Comparison of ENCODE assay signal across 26 cellular contexts in the genomic region with DNA sequence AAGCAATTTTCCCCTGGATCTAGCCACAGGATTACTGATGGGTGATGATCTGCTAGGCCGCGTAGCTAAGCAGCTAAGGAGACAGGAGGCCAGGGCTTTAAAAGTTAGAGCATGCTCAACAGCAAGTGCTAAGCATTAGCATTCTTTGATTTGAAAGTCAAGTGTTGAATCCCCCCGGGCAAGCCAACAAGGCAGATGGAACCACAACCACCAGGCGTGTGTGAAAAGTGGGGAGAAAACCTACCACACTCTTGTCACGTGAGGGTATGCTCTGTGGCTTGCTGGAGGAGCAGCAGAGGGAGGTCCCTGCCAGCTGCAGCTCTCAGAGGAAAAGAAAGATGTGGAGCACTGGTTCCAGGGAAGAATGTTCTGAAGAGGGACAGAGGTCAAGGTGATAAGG. TPM values are rescaled to one million over a fixed set of nuclear protein-coding genes. Genes with fewer than 3 reads are reported as not detected.
A peak's percentile ranks its signal among the peaks of the same experiment; 100 is the strongest.
DNase-seq lines count a peak whose midpoint lies in the region; ATAC-seq, FAIRE-seq and TF ChIP-seq lines count a peak whose summit lies in the region.
"Had no signal": no experiment of that assay in that cellular context is flagged by ENCODE, and none has a peak within 500 bp of the region (broad histone marks: within the 10 kb centered on the region; RNA-seq: fewer than 3 reads in every experiment).

No MANE protein-coding gene starts in this region.

- no peak overlapping the region for H3K4me3 ChIP-seq in OCI-LY3 (ENCODE audit: low read length)
- H3K4me3 ChIP-seq in testis, result no peak overlapping the region
- no peak overlapping the region for H3K4me3 ChIP-seq in small intestine (ENCODE audit: low read depth in 1 of 2, low read length in 2 of 2)
- H3K4me3 ChIP-seq: left ventricle myocardium inferior, skin epidermis had no signal

- no peak overlapping the region for H3K9ac ChIP-seq in OCI-LY3 (ENCODE audit: low read length)

- H3K27ac Mint-ChIP-seq in activated T-cell treated with anti-CD3 and anti-CD28 coated beads, Interleukin-2, amount 50 U/mL, for 24 hours, result peak overlapping the region; percentile 75
- H3K27ac Mint-ChIP-seq: activated naive CD8-positive, alpha-beta T cell; progenitor cell of endocrine pancreas had no signal

- ATAC-seq in GM18907 (IDR thresholded peaks at IDR 0.05; ENCODE audit: unreplicated experiment), result no peak
- ATAC-seq: SK-N-SH treated with all-trans-retinoic acid at 6 μM for 48 hours had no signal

- H3K36me3 Mint-ChIP-seq in activated T-cell treated with anti-CD3 and anti-CD28 coated beads, Interleukin-2, amount 50 U/mL, for 24 hours (ENCODE audit: low read depth), result peaks cover 62% of the 10 kb centered on the region
- H3K36me3 Mint-ChIP-seq: activated naive CD8-positive, alpha-beta T cell had no signal

- H3K4me1 ChIP-seq in OCI-LY3 (ENCODE audit: low read length) (peaks cover 24% of the 10 kb centered on the region), testis (peaks cover 43% of the 10 kb centered on the region), small intestine (ENCODE audit: control insufficient read depth in 2 of 2, insufficient read depth in 1 of 2, low read depth in 1 of 2, low read length in 1 of 2) (no peaks in the 10 kb centered on the region)
- H3K4me1 ChIP-seq: left ventricle myocardium inferior had no signal

- no peak for DNase-seq in activated T-cell treated with anti-CD3 and anti-CD28 coated beads, Interleukin-2, amount 50 U/mL, for 24 hours
- no peak for DNase-seq in activated T-cell treated with anti-CD3 and anti-CD28 coated beads, Interleukin-2, amount 50 U/mL, for 1 hour
- DNase-seq in epidermal melanocyte (ENCODE audit: insufficient read length, low spot score) (peak; percentile 73), testis (no peak), small intestine (no peak), NAMALWA (ENCODE audit: low spot score) (no peak)
- DNase-seq: activated CD4-positive, CD25-positive, alpha-beta regulatory T cell; GF-D8; H7; left ventricle myocardium inferior; NCI-H510A; stimulated activated CD4-positive, alpha-beta T cell treated with anti-CD3 and anti-CD28 coated beads, Interleukin-2, amount 100 ng/mL, for 48 hours; T-helper 9 cell had no signal

- no peaks in the 10 kb centered on the region for H3K79me2 ChIP-seq in OCI-LY3 (ENCODE audit: low read length)

- FAIRE-seq in small intestine (lab: Jason Lieb, UNC), result no peak

- peak overlapping the region; percentile 37 for H3K4me2 ChIP-seq in OCI-LY3 (ENCODE audit: low read length)

- H3K4me3 Mint-ChIP-seq in activated T-cell treated with anti-CD3 and anti-CD28 coated beads, Interleukin-2, amount 50 U/mL, for 24 hours, result no peak overlapping the region
- H3K4me3 Mint-ChIP-seq: activated naive CD8-positive, alpha-beta T cell had no signal

- no peaks in the 10 kb centered on the region for H3K27me3 Mint-ChIP-seq in activated T-cell treated with anti-CD3 and anti-CD28 coated beads, Interleukin-2, amount 50 U/mL, for 24 hours
- H3K27me3 Mint-ChIP-seq: activated naive CD8-positive, alpha-beta T cell; progenitor cell of endocrine pancreas had no signal

- TF ChIP-seq POLR2A in testis (IDR thresholded peaks at IDR 0.05), result no peak

- TF ChIP-seq CTCF in OCI-LY3 (IDR thresholded peaks at IDR 0.05; ENCODE audit: low read depth, low read length) (no peak), testis (IDR thresholded peaks at IDR 0.05) (no peak)

- 68 to 77% methylated on average over 5 of the region's 5 CpGs for WGBS in testis, 2 donors
- WGBS in small intestine, 3 donors, result 84 to 85% (median 85%) methylated on average over 5 of the region's 5 CpGs

- intact Hi-C loops in testis (cut with DNase I; ENCODE audit: low total_unique reads), result no loop called here

- no peaks in the 10 kb centered on the region for H4K20me1 ChIP-seq in OCI-LY3 (ENCODE audit: insufficient read depth, low read length)

- H3K9me3 Mint-ChIP-seq in activated T-cell treated with anti-CD3 and anti-CD28 coated beads, Interleukin-2, amount 50 U/mL, for 24 hours, result no peaks in the 10 kb centered on the region

- H3K9me3 ChIP-seq in OCI-LY3 (ENCODE audit: insufficient read depth, low read length) (no peaks in the 10 kb centered on the region), testis (no peaks in the 10 kb centered on the region), small intestine (ENCODE audit: control insufficient read depth, low read depth) (no peaks in the 10 kb centered on the region)
- H3K9me3 ChIP-seq: left ventricle myocardium inferior had no signal

- H3K27ac ChIP-seq in OCI-LY3 (ENCODE audit: low read length) (no peak overlapping the region), testis (peak overlapping the region; percentile 67 to 83), small intestine (ENCODE audit: low read depth in 1 of 2, low read length in 1 of 2) (no peak overlapping the region)
- H3K27ac ChIP-seq: left ventricle myocardium inferior, RWPE1 had no signal

- H2AFZ ChIP-seq in OCI-LY3 (ENCODE audit: low read depth, low read length), result no peak overlapping the region

- H3K36me3 ChIP-seq in OCI-LY3 (replicated peaks; ENCODE audit: low read depth, low read length), result peaks cover 11% of the 10 kb centered on the region
- no peaks in the 10 kb centered on the region for H3K36me3 ChIP-seq in testis (ENCODE audit: low read depth, missing control alignments)
- H3K36me3 ChIP-seq in small intestine (ENCODE audit: control insufficient read depth in 2 of 2, insufficient read depth in 2 of 2, low read length in 2 of 2), result peaks cover 12 to 15% of the 10 kb centered on the region in 2 donors

- no peaks in the 10 kb centered on the region for H3K27me3 ChIP-seq in OCI-LY3 (ENCODE audit: low read depth, low read length)
- H3K27me3 ChIP-seq in testis, result no peaks in the 10 kb centered on the region
- H3K27me3 ChIP-seq in small intestine (ENCODE audit: control insufficient read depth in 2 of 2, insufficient read depth in 2 of 2, low read length in 2 of 2), result no peaks in the 10 kb centered on the region

- H3K4me1 Mint-ChIP-seq in activated T-cell treated with anti-CD3 and anti-CD28 coated beads, Interleukin-2, amount 50 U/mL, for 24 hours (ENCODE audit: low read depth), result peaks cover 18% of the 10 kb centered on the region

RNA-seq across cellular contexts. Expression of a gene that starts 20.9 kb away (rescaled TPM):
- 10 to 100 TPM; 27.2 to 35.1 TPM for total RNA-seq in testis
- 60.6 TPM for polyA plus RNA-seq in testis (ENCODE audit: insufficient read depth, low read depth, low replicate concordance)
- polyA plus RNA-seq in small intestine, result 100 to 1,000 TPM in 2 of 3 donors, 10 to 100 TPM in 1; 25.0 to 143 (median 117) TPM
- total RNA-seq: A172, fibroblast of lung, left ventricle myocardium inferior, LHCN-M2, urinary bladder had no signal
- polyA plus RNA-seq: BJ, fibroblast of lung had no signal

RNA-seq across cellular contexts. Expression of a gene that starts 26.0 kb away (rescaled TPM):
- 10 to 100 TPM; 12.7 to 55.0 TPM for total RNA-seq in testis
- 112 TPM for polyA plus RNA-seq in testis (ENCODE audit: insufficient read depth, low read depth, low replicate concordance)
- polyA plus RNA-seq in small intestine, result under 1 TPM in 1 of 3 donors, not detected in 2; 0.22 TPM
- total RNA-seq: A172, fibroblast of lung, H7, left ventricle myocardium inferior, LHCN-M2, mononuclear cell, progenitor cell of endocrine pancreas, urinary bladder had no signal
- polyA plus RNA-seq: BJ, fibroblast of lung, urinary bladder had no signal

RNA-seq across cellular contexts. Expression of a gene that starts 50.3 kb away (rescaled TPM):
- 10 to 100 TPM; 51.3 to 69.3 TPM for total RNA-seq in testis
- 66.0 TPM for polyA plus RNA-seq in testis (ENCODE audit: insufficient read depth, low read depth, low replicate concordance)
- polyA plus RNA-seq in small intestine, result 10 to 100 TPM; 47.0 to 92.8 (median 48.9) TPM

Comparison
In these comparisons a context has a peak if more than half of its experiments do, and no peak if none do; other contexts are left out.
1. H3K27ac ChIP-seq: peak in testis (2 of 2); none in OCI-LY3 (single experiment) and small intestine (0 of 2).
2. RNA of a gene that starts 26.0 kb away (polyA plus RNA-seq): 112 TPM in testis (single experiment); 0.22 TPM in small intestine; every median in the first group is over 10 times any median in the second.